Comparison of ENCODE assay signal across 11 cellular contexts in genomic region chr5:62326302-62326701, GRCh38. TPM values are rescaled to one million over a fixed set of nuclear protein-coding genes. Genes with fewer than 3 reads are reported as not detected.
A peak's percentile ranks its signal among the peaks of the same experiment; 100 is the strongest.
DNase-seq lines count a peak whose midpoint lies in the region; ATAC-seq and FAIRE-seq lines count a peak whose summit lies in the region.
"Had no signal": no experiment of that assay in that cellular context is flagged by ENCODE, and none has a peak within 500 bp of the region (broad histone marks: within the 10 kb centered on the region; RNA-seq: fewer than 3 reads in every experiment).

No MANE protein-coding gene starts in this region.

- ATAC-seq in GM21576 (IDR thresholded peaks at IDR 0.05; ENCODE audit: unreplicated experiment) (peak; percentile 63), HG03520 (IDR thresholded peaks at IDR 0.05; ENCODE audit: unreplicated experiment) (peak; percentile 53), left ventricle myocardium superior (no peak), HG03196 (IDR thresholded peaks at IDR 0.05; ENCODE audit: unreplicated experiment) (no peak)
- ATAC-seq in effector memory CD8-positive, alpha-beta T cell (replicated peaks): no peak

- no peaks in the 10 kb centered on the region for H3K9me3 Mint-ChIP-seq in effector memory CD8-positive, alpha-beta T cell

- DNase-seq in GM18507 (ENCODE audit: extremely low spot score, insufficient read length, low read depth): no peak
- DNase-seq in effector memory CD8-positive, alpha-beta T cell: no peak
- no peak for DNase-seq in left ventricle myocardium superior
- DNase-seq in effector CD8-positive, alpha-beta T cell (lab: John Stamatoyannopoulos, UW): no peak
- DNase-seq in NCI-H128 (lab: John Stamatoyannopoulos, UW; ENCODE audit: unreplicated experiment): no peak
- DNase-seq: activated CD4-positive, CD25-positive, alpha-beta regulatory T cell; left ventricle myocardium inferior; NCI-H748 treated with DMSO at 0.1 percent for 48 hours had no signal

- H3K4me3 Mint-ChIP-seq in effector memory CD8-positive, alpha-beta T cell: peak overlapping the region; percentile 15 to 69

- peaks cover 60 to 80% of the 10 kb centered on the region in 2 donors for H3K4me1 Mint-ChIP-seq in effector memory CD8-positive, alpha-beta T cell (ENCODE audit: low read depth in 2 of 2)

- intact Hi-C loops in left ventricle myocardium superior (cut with micrococcal nuclease): no loop called here

- no peaks in the 10 kb centered on the region for H3K27me3 Mint-ChIP-seq in effector memory CD8-positive, alpha-beta T cell

- H3K27ac Mint-ChIP-seq in effector memory CD8-positive, alpha-beta T cell: peak overlapping the region; percentile 62 to 87

- FAIRE-seq in GM18507 (lab: Jason Lieb, UNC): peak; percentile 72

- peaks cover 52% of the 10 kb centered on the region for H3K36me3 Mint-ChIP-seq in effector memory CD8-positive, alpha-beta T cell (ENCODE audit: insufficient read depth)

RNA-seq across cellular contexts. Expression of gene KIF2A, which starts 20.3 kb away (rescaled TPM):
- total RNA-seq in left ventricle myocardium superior: 9.3 TPM

Comparison
In these comparisons a context has a peak if more than half of its experiments do, and no peak if none do; other contexts are left out.
1. ATAC-seq: peak in GM21576 (single experiment) and HG03520 (single experiment); none in effector memory CD8-positive, alpha-beta T cell (single experiment), left ventricle myocardium superior (single experiment) and HG03196 (single experiment).